In the genomic region with DNA sequence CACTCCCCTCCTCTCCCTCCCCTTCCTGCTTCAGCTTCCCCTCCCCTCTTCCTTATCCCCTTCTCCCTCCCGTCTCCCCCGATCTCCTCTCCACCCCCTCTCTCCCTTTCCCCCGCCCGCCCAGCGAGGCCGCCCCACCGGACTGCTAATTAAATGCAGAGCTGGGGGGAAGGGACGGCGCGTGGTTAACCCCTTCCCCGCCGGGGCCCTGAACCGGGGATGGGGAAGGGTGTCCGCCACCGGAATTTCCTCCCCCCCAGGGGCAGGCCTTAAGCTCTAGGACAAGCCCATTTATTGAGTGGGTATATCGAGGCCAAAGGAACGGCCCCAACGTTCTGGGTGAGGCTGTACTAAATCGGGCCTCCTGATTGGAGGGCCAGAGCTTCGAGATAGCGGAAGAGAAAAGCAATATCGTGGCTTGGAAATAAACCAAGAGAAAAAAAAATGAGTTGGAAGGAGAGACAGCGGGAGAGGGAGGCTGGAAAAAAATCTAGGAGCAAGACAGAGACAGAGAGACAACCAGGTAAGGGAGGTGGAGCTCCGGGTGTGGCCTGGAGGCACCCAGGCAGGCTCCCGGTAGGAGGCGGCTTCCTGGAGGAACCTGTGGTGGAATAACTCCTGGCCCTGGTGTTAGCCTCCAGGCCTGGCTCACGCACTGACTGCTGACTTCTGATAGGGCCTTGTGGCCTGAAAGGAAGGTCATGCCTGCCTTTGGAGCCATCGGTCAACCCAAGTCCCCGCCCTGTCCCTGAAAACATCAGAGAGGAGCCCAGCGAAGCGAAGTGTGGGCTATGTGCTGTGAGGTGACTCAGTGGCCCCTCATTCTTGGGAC, we compare ENCODE assay signal across 8 cellular contexts. TPM values are rescaled to one million over a fixed set of nuclear protein-coding genes. Genes with fewer than 3 reads are reported as not detected.
A peak's percentile ranks its signal among the peaks of the same experiment; 100 is the strongest.
DNase-seq lines count a peak whose midpoint lies in the region; ATAC-seq, FAIRE-seq and TF ChIP-seq lines count a peak whose summit lies in the region.

No MANE protein-coding gene starts in this region.

- peaks cover 0 to 2% (median 0%) of the 10 kb centered on the region in 7 donors for H3K9me3 Mint-ChIP-seq in CD14-positive monocyte

- no peak for ATAC-seq in HG03095 (IDR thresholded peaks at IDR 0.05; ENCODE audit: unreplicated experiment)

- H3K4me3 ChIP-seq in HEK293 (ENCODE audit: low read depth, low read length) (peak overlapping the region; percentile 49), bronchial epithelial cell (ENCODE audit: low read depth, low read length) (peak overlapping the region; percentile 43), skeletal muscle cell (ENCODE audit: low read depth, low read length) (peak overlapping the region; percentile 56)

- peak overlapping the region; percentile 58; the same call in 1 of the 2 replicates for H3K27ac ChIP-seq in HEK293 (ENCODE audit: extremely low read depth, low read depth, low read length)
- peak overlapping the region; percentile 91 for H3K27ac ChIP-seq in RWPE1

- peaks cover 2 to 6% of the 10 kb centered on the region in 2 donors for H3K36me3 Mint-ChIP-seq in CD14-positive monocyte

- H3K27me3 ChIP-seq in bronchial epithelial cell (ENCODE audit: control insufficient read depth, insufficient read depth, low read length), result no peaks in the 10 kb centered on the region

- DNase-seq in CD14-positive monocyte (ENCODE audit: low spot score), result peak; percentile 85
- DNase-seq in RWPE1 (ENCODE audit: low spot score), result peak; percentile 11
- DNase-seq in bronchial epithelial cell (ENCODE audit: low read depth), result no peak
- peak; percentile 91 for DNase-seq in iPS-NIHi7 (ENCODE audit: extremely low spot score)
- DNase-seq in skeletal muscle cell (ENCODE audit: low read depth), result no peak
- DNase-seq in DMS153 treated with DMSO at 0.1 percent for 48 hours (lab: John Stamatoyannopoulos, UW; ENCODE audit: unreplicated experiment), result no peak

- H3K9me3 ChIP-seq in HEK293 (ENCODE audit: control insufficient read depth, insufficient read depth, low read depth, low read length), result no peaks in the 10 kb centered on the region

- H3K4me3 Mint-ChIP-seq in CD14-positive monocyte, result peak overlapping the region; percentile 87 to 92

- H3K27me3 Mint-ChIP-seq in CD14-positive monocyte (ENCODE audit: low read depth in 3 of 3), result peaks cover 0 to 5% (median 2%) of the 10 kb centered on the region in 3 donors

- CTCF ChIA-PET in HEK293 (lab: Yijun Ruan, JAX) (interaction anchor here (0.6 to 2.8 kb wide), 8 partner anchors 9 to 96 kb away, joined by 3 to 22 read pairs (median 6); a partner anchor contains a TSS), RWPE1 (lab: Yijun Ruan, JAX) (interaction anchor here (0.6 to 1.5 kb wide), 5 partner anchors 9 to 555 kb away, joined by 3 to 6 read pairs (median 5); no protein-coding TSS in a partner anchor)

- H3K27ac Mint-ChIP-seq in CD14-positive monocyte, result peak overlapping the region; percentile 97 to 100 (median 99)

- peaks cover 42% of the 10 kb centered on the region for H3K4me1 Mint-ChIP-seq in CD14-positive monocyte

- intact Hi-C loops in CD14-positive monocyte (cut with micrococcal nuclease), result loop anchor here in 1 of 2 donors (1.0 kb wide), 1 partner anchor 11 kb away; no protein-coding TSS in a partner anchor

- POLR2A ChIA-PET in HEK293 (lab: Yijun Ruan, JAX), result interaction anchor here (0.6 to 3.6 kb wide), 12 partner anchors 9 to 904 kb away, joined by 3 to 184 read pairs (median 6); a partner anchor contains a TSS
- POLR2A ChIA-PET in RWPE1 (lab: Yijun Ruan, JAX; ENCODE audit: low non-redundant PET), result interaction anchor here (0.6 to 1.7 kb wide), 3 partner anchors 11 to 136 kb away, joined by 3 to 9 read pairs (median 9); a partner anchor contains a TSS

- no peaks in the 10 kb centered on the region for H3K36me3 ChIP-seq in HEK293 (ENCODE audit: control insufficient read depth in 2 of 2, insufficient read depth in 1 of 2, low read length in 2 of 2)
- no peaks in the 10 kb centered on the region for H3K36me3 ChIP-seq in bronchial epithelial cell (ENCODE audit: control insufficient read depth, insufficient read depth, low read length)

- FAIRE-seq in bronchial epithelial cell (lab: Jason Lieb, UNC), result no peak

- H3K4me1 ChIP-seq in HEK293 (ENCODE audit: control insufficient read depth, insufficient read depth, low read length), result peaks cover 2% of the 10 kb centered on the region; the same call in 1 of the 2 replicates

- no peak for TF ChIP-seq CTCF in CD14-positive monocyte (IDR thresholded peaks at IDR 0.05)
- no peak for TF ChIP-seq CTCF in HEK293 (tag by site-specific recombination; IDR thresholded peaks at IDR 0.05)
- TF ChIP-seq CTCF in RWPE1 (conservative IDR thresholded peaks at IDR 0.05; ENCODE audit: low read depth), result no peak
- no peak for TF ChIP-seq CTCF in bronchial epithelial cell (IDR thresholded peaks at IDR 0.05; ENCODE audit: insufficient read depth, low read length, severe bottlenecking)

TF ChIP-seq in HEK293, 187 proteins besides CTCF, POLR2A, EP300 and RAD21 (continues in another document):
- TF ChIP-seq ZIC2 (tag by site-specific recombination; IDR thresholded peaks at IDR 0.05) (peak; percentile 67), ZBTB17 (tag by site-specific recombination; IDR thresholded peaks at IDR 0.05) (peak; percentile 63), ZNF133 (tag by site-specific recombination; IDR thresholded peaks at IDR 0.05) (no peak), ZNF670 (tag by site-specific recombination; IDR thresholded peaks at IDR 0.05; ENCODE audit: low read depth) (no peak), ZNF830 (tag by site-specific recombination; IDR thresholded peaks at IDR 0.05; ENCODE audit: low read depth) (no peak), ZNF37A (tag by site-specific recombination; IDR thresholded peaks at IDR 0.05) (no peak), ZNF521 (tag by site-specific recombination; IDR thresholded peaks at IDR 0.05) (no peak), ZNF837 (tag by site-specific recombination; IDR thresholded peaks at IDR 0.05) (no peak), ZNF548 (tag by site-specific recombination; IDR thresholded peaks at IDR 0.05) (no peak), SCRT1 (tag by site-specific recombination; IDR thresholded peaks at IDR 0.05; ENCODE audit: borderline replicate concordance) (no peak), ZNF514 (tag by site-specific recombination; IDR thresholded peaks at IDR 0.05) (no peak), KLF7 (tag by site-specific recombination; IDR thresholded peaks at IDR 0.05; ENCODE audit: borderline replicate concordance) (no peak), ZNF621 (tag by site-specific recombination; IDR thresholded peaks at IDR 0.05) (no peak), ZNF660 (tag by site-specific recombination; IDR thresholded peaks at IDR 0.05) (no peak), MYNN (tag by site-specific recombination; IDR thresholded peaks at IDR 0.05; ENCODE audit: borderline replicate concordance) (no peak), ZNF658 (tag by site-specific recombination; IDR thresholded peaks at IDR 0.05) (no peak), OSR2 (tag by site-specific recombination; IDR thresholded peaks at IDR 0.05) (no peak), ZNF623 (tag by site-specific recombination; IDR thresholded peaks at IDR 0.05) (no peak), ZEB2 (tag by site-specific recombination; IDR thresholded peaks at IDR 0.05) (peak; percentile 26; the same call in 1 of the 2 replicates), MZF1 (tag by site-specific recombination; IDR thresholded peaks at IDR 0.05; ENCODE audit: borderline replicate concordance) (no peak), ZNF2 (tag by site-specific recombination; IDR thresholded peaks at IDR 0.05) (no peak)
- TF ChIP-seq, protein P1, sequence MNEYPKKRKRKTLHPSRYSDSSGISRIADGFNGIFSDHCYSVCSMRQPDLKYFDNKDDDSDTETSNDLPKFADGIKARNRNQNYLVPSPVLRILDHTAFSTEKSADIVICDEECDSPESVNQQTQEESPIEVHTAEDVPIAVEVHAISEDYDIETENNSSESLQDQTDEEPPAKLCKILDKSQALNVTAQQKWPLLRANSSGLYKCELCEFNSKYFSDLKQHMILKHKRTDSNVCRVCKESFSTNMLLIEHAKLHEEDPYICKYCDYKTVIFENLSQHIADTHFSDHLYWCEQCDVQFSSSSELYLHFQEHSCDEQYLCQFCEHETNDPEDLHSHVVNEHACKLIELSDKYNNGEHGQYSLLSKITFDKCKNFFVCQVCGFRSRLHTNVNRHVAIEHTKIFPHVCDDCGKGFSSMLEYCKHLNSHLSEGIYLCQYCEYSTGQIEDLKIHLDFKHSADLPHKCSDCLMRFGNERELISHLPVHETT (tag by site-specific recombination; IDR thresholded peaks at IDR 0.05), result no peak
- TF ChIP-seq, protein P2, sequence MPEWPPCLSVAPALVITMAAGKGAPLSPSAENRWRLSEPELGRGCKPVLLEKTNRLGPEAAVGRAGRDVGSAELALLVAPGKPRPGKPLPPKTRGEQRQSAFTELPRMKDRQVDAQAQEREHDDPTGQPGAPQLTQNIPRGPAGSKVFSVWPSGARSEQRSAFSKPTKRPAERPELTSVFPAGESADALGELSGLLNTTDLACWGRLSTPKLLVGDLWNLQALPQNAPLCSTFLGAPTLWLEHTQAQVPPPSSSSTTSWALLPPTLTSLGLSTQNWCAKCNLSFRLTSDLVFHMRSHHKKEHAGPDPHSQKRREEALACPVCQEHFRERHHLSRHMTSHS (tag by site-specific recombination; IDR thresholded peaks at IDR 0.05), result no peak
- TF ChIP-seq, protein P3, sequence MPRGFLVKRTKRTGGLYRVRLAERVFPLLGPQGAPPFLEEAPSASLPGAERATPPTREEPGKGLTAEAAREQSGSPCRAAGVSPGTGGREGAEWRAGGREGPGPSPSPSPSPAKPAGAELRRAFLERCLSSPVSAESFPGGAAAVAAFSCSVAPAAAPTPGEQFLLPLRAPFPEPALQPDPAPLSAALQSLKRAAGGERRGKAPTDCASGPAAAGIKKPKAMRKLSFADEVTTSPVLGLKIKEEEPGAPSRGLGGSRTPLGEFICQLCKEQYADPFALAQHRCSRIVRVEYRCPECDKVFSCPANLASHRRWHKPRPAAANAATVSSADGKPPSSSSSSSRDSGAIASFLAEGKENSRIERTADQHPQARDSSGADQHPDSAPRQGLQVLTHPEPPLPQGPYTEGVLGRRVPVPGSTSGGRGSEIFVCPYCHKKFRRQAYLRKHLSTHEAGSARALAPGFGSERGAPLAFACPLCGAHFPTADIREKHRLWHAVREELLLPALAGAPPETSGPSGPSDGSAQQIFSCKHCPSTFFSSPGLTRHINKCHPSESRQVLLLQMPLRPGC (tag by site-specific recombination; IDR thresholded peaks at IDR 0.05), result no peak

RNA-seq across cellular contexts. Expression of a gene that starts 11.6 kb away (rescaled TPM):
- polyA plus RNA-seq in CD14-positive monocyte, result 10 to 100 TPM; 22.5 to 86.9 TPM
- 54.0 and 89.0 TPM in 2 replicates for total RNA-seq in bronchial epithelial cell

RNA-seq across cellular contexts. Expression of a gene that starts 18.8 kb away (rescaled TPM):
- not detected for polyA plus RNA-seq in CD14-positive monocyte
- under 0.01 TPM in 1 of 2 replicates, not detected in the other for total RNA-seq in bronchial epithelial cell

RNA-seq across cellular contexts. Expression of a gene that starts 29.9 kb away (rescaled TPM):
- polyA plus RNA-seq in CD14-positive monocyte, result 100 to 1,000 TPM in 1 of 2 donors, 10 to 100 TPM in 1; 97.0 to 143 TPM
- 208 and 260 TPM in 2 replicates for total RNA-seq in bronchial epithelial cell

RNA-seq across cellular contexts. Expression of a gene that starts 47.4 kb away (rescaled TPM):
- 10 to 100 TPM; 10.3 TPM for polyA plus RNA-seq in CD14-positive monocyte
- 8.2 and 12.6 TPM in 2 replicates for total RNA-seq in bronchial epithelial cell

Comparison
In these comparisons a context has a peak if more than half of its experiments do, and no peak if none do; other contexts are left out.
1. DNase-seq: peak in CD14-positive monocyte (single experiment), RWPE1 (single experiment) and iPS-NIHi7 (single experiment); none in bronchial epithelial cell (single experiment), skeletal muscle cell (single experiment) and DMS153 treated with DMSO at 0.1 percent for 48 hours (single experiment).
2. Peak in every context shown above with its lines, with median percentiles within 50 percentile points of each other: H3K4me3 ChIP-seq.